In genomic region chr2:10806543-10806942, GRCh38 we compare ENCODE assay signal across 22 cellular contexts.
"Had no signal": no experiment of that assay in that cellular context is flagged by ENCODE, and none has a peak within 500 bp of the region (broad histone marks: within the 10 kb centered on the region; RNA-seq: fewer than 3 reads in every experiment).

No MANE protein-coding gene starts in this region.

- H3K27ac ChIP-seq: esophagus squamous epithelium, lower lobe of right lung, ovary, psoas muscle, skin epidermis, spleen, testis, tibial nerve, upper lobe of left lung had no signal

- H3K4me3 ChIP-seq: esophagus squamous epithelium, lower lobe of right lung, ovary, psoas muscle, skin epidermis, spleen, testis, tibial nerve, upper lobe of left lung had no signal

- H3K4me3 Mint-ChIP-seq: effector memory CD8-positive, alpha-beta T cell; natural killer cell; stimulated activated memory B cell treated with anti-CD40 and anti-IgM and Interleukin-4, amounts not matched to agents 10 μg/mL and 1 μg/mL and 100 μg/mL, for 72 hours had no signal

- H3K27me3 Mint-ChIP-seq: effector memory CD8-positive, alpha-beta T cell; stimulated activated memory B cell treated with anti-CD40 and anti-IgM and Interleukin-4, amounts not matched to agents 10 μg/mL and 1 μg/mL and 100 μg/mL, for 72 hours had no signal

- DNase-seq: cortex of kidney; effector memory CD8-positive, alpha-beta T cell; erythroblast; esophagus squamous epithelium; hypothalamus; left ventricle myocardium superior; lower lobe of right lung; natural killer cell; occipital lobe; ovary; posterior cingulate gyrus; psoas muscle; right cardiac atrium; spleen; stimulated activated CD4-positive, alpha-beta T cell treated with anti-CD3 and anti-CD28 coated beads, Interleukin-4, amount 100 ng/mL, for 4 hours; stimulated activated naive CD8-positive, alpha-beta T cell treated with anti-CD3 and anti-CD28 coated beads, Interleukin-15, Interleukin-2, amounts not matched to agents 100 U/mL and 50 U/mL, for 24 hours; substantia nigra; testis; upper lobe of left lung had no signal

- H3K9me3 ChIP-seq: esophagus squamous epithelium, lower lobe of right lung, ovary, psoas muscle, spleen, testis, tibial nerve, upper lobe of left lung had no signal

- ATAC-seq: effector memory CD8-positive, alpha-beta T cell; left ventricle myocardium superior; lower lobe of right lung; natural killer cell; psoas muscle; right cardiac atrium; stimulated activated memory B cell treated with anti-CD40 and anti-IgM and Interleukin-4, amounts not matched to agents 10 μg/mL and 1 μg/mL and 100 μg/mL, for 72 hours; stimulated activated naive CD8-positive, alpha-beta T cell treated with anti-CD3 and anti-CD28 coated beads, Interleukin-15, Interleukin-2, amounts not matched to agents 100 U/mL and 50 U/mL, for 24 hours had no signal

- H3K9me3 Mint-ChIP-seq: effector memory CD8-positive, alpha-beta T cell; natural killer cell; stimulated activated memory B cell treated with anti-CD40 and anti-IgM and Interleukin-4, amounts not matched to agents 10 μg/mL and 1 μg/mL and 100 μg/mL, for 72 hours had no signal

- H3K36me3 ChIP-seq: ovary had no signal

- H3K36me3 Mint-ChIP-seq: natural killer cell had no signal

- H3K27me3 ChIP-seq: esophagus squamous epithelium, ovary, spleen, testis, tibial nerve, upper lobe of left lung had no signal
